24 cellular contexts compared by ENCODE assay signal in genomic region chr2:173290046-173290445, GRCh38.
"Had no signal": no experiment of that assay in that cellular context is flagged by ENCODE, and none has a peak within 500 bp of the region (broad histone marks: within the 10 kb centered on the region; RNA-seq: fewer than 3 reads in every experiment).

No MANE protein-coding gene starts in this region.

- H3K4me3 Mint-ChIP-seq: natural killer cell treated with Interleukin-12 subunit alpha and Interleukin-12 subunit beta and Interleukin-15 and Interleukin-18, amount 100 ng/mL, for 72 hours; stimulated activated naive B cell treated with anti-CD40 and anti-IgM and Interleukin-4, amounts not matched to agents 10 μg/mL and 1 μg/mL and 100 μg/mL, for 72 hours had no signal

- H3K4me2 ChIP-seq: hepatocyte had no signal

- H3K27ac ChIP-seq: coronary artery, gastroesophageal sphincter, hepatocyte, spleen, stomach, thoracic aorta, transverse colon had no signal

- H2AFZ ChIP-seq: hepatocyte had no signal

- H3K4me1 ChIP-seq: spleen had no signal

- H3K4me1 Mint-ChIP-seq: stimulated activated naive B cell treated with anti-CD40 and anti-IgM and Interleukin-4, amounts not matched to agents 10 μg/mL and 1 μg/mL and 100 μg/mL, for 72 hours had no signal

- H3K4me3 ChIP-seq: coronary artery, gastroesophageal sphincter, hepatocyte, lung, spleen, stomach, thoracic aorta, transverse colon had no signal

- H3K27ac Mint-ChIP-seq: natural killer cell treated with Interleukin-12 subunit alpha and Interleukin-12 subunit beta and Interleukin-15 and Interleukin-18, amount 100 ng/mL, for 72 hours; stimulated activated naive B cell treated with anti-CD40 and anti-IgM and Interleukin-4, amounts not matched to agents 10 μg/mL and 1 μg/mL and 100 μg/mL, for 72 hours had no signal

- ATAC-seq: esophagus mucosa; gastroesophageal sphincter; left colon; left ventricle myocardium superior; natural killer cell treated with Interleukin-12 subunit alpha and Interleukin-12 subunit beta and Interleukin-15 and Interleukin-18, amount 100 ng/mL, for 72 hours; sciatic nerve; stimulated activated naive B cell treated with anti-CD40 and anti-IgM and Interleukin-4, amounts not matched to agents 10 μg/mL and 1 μg/mL and 100 μg/mL, for 72 hours had no signal

- H3K36me3 ChIP-seq: gastroesophageal sphincter, spleen, stomach, thoracic aorta, transverse colon had no signal

- DNase-seq: effector CD8-positive, alpha-beta T cell; foreskin fibroblast; head of caudate nucleus; left colon; left ventricle myocardium superior; mesenchymal stem cell; midbrain; posterior cingulate gyrus; spleen; stimulated activated CD4-positive, alpha-beta T cell treated with anti-CD3 and anti-CD28 coated beads, Interleukin-15, amount 100 ng/mL, for 24 hours; stimulated activated CD4-positive, alpha-beta T cell treated with anti-CD3 and anti-CD28 coated beads, Interleukin-1b, Interleukin-23, amount 100 ng/mL, for 48 hours; stimulated activated CD4-positive, alpha-beta T cell treated with anti-CD3 and anti-CD28 coated beads, Interleukin-4, amount 100 ng/mL, for 24 hours; stimulated activated naive B cell treated with anti-CD40 and anti-IgM and Interleukin-4, amounts not matched to agents 10 μg/mL and 1 μg/mL and 100 μg/mL, for 72 hours; stomach; substantia nigra; transverse colon had no signal

- H3K9me3 ChIP-seq: gastroesophageal sphincter, thoracic aorta, transverse colon had no signal

- H3K9me3 Mint-ChIP-seq: natural killer cell treated with Interleukin-12 subunit alpha and Interleukin-12 subunit beta and Interleukin-15 and Interleukin-18, amount 100 ng/mL, for 72 hours had no signal

- H3K36me3 Mint-ChIP-seq: natural killer cell treated with Interleukin-12 subunit alpha and Interleukin-12 subunit beta and Interleukin-15 and Interleukin-18, amount 100 ng/mL, for 72 hours; stimulated activated naive B cell treated with anti-CD40 and anti-IgM and Interleukin-4, amounts not matched to agents 10 μg/mL and 1 μg/mL and 100 μg/mL, for 72 hours had no signal

- H3K27me3 ChIP-seq: gastroesophageal sphincter, hepatocyte, spleen, stomach, transverse colon had no signal
